Comparison of ENCODE assay signal across 13 cellular contexts in genomic region chr2:167964650-167965404, GRCh38.
DNase-seq lines count a peak whose midpoint lies in the region; ATAC-seq, FAIRE-seq and TF ChIP-seq lines count a peak whose summit lies in the region.
"Had no signal": no experiment of that assay in that cellular context is flagged by ENCODE, and none has a peak within 500 bp of the region (broad histone marks: within the 10 kb centered on the region; RNA-seq: fewer than 3 reads in every experiment).

No MANE protein-coding gene starts in this region.

- no peak overlapping the region for H3K9ac ChIP-seq in SK-N-SH

- H3K4me1 ChIP-seq in A549, result no peaks in the 10 kb centered on the region
- H3K4me1 ChIP-seq in SK-N-SH (ENCODE audit: control insufficient read depth in 1 of 2, insufficient read depth in 2 of 2, low read depth in 1 of 2, low read length in 1 of 2), result peaks cover 0 to 26% of the 10 kb centered on the region in 2 experiments; a peak in 2 of 4 replicates
- H3K4me1 ChIP-seq in heart right ventricle, result peaks cover 0 to 6% (median 0%) of the 10 kb centered on the region in 9 donors
- H3K4me1 ChIP-seq in small intestine (ENCODE audit: control insufficient read depth in 2 of 2, insufficient read depth in 1 of 2, low read depth in 1 of 2, low read length in 1 of 2), result no peaks in the 10 kb centered on the region

- H3K4me2 ChIP-seq in A549 (no peak overlapping the region), SK-N-SH (no peak overlapping the region)

- H3K9me2 ChIP-seq in SK-N-SH, result no peaks in the 10 kb centered on the region

- no peak for TF ChIP-seq EP300 in A549 (IDR thresholded peaks at IDR 0.05)
- TF ChIP-seq EP300 in SK-N-SH (IDR thresholded peaks at IDR 0.05; ENCODE audit: borderline replicate concordance in 1 of 2, low read depth in 1 of 2, low read length in 1 of 2), result no peak

- H3K27ac ChIP-seq in A549, result no peak overlapping the region
- H3K27ac ChIP-seq in SK-N-SH (ENCODE audit: low read depth in 2 of 2, low read length in 1 of 2), result peak overlapping the region in 1 of 2 experiments; percentile 62; a peak in 2 of 4 replicates
- no peak overlapping the region for H3K27ac ChIP-seq in heart right ventricle
- H3K27ac ChIP-seq in small intestine (ENCODE audit: low read depth in 1 of 2, low read length in 1 of 2), result no peak overlapping the region
- H3K27ac ChIP-seq: gastroesophageal sphincter had no signal

- no peak for FAIRE-seq in A549 (lab: Jason Lieb, UNC)
- FAIRE-seq in small intestine (lab: Jason Lieb, UNC), result no peak

- TF ChIP-seq CTCF in A549 (IDR thresholded peaks at IDR 0.05) (peak; percentile 42), SK-N-SH (IDR thresholded peaks at IDR 0.05) (peak; percentile 59), heart right ventricle (IDR thresholded peaks at IDR 0.05) (peak in 5 of 9 donors; percentile 26 to 45 (median 29))

- H3K4me3 ChIP-seq in A549, result no peak overlapping the region
- no peak overlapping the region for H3K4me3 ChIP-seq in SK-N-SH (ENCODE audit: low read depth in 2 of 2, low read length in 1 of 2)
- H3K4me3 ChIP-seq in heart right ventricle, result no peak overlapping the region
- no peak overlapping the region for H3K4me3 ChIP-seq in small intestine (ENCODE audit: low read depth in 1 of 2, low read length in 2 of 2)
- H3K4me3 ChIP-seq: gastroesophageal sphincter had no signal

- TF ChIP-seq RAD21 in A549 (conservative IDR thresholded peaks at IDR 0.05 in 1 of 2, IDR thresholded peaks at IDR 0.05 in 1 of 2) (peak; percentile 29 to 34; a peak in 3 of 5 replicates), SK-N-SH (IDR thresholded peaks at IDR 0.05; ENCODE audit: low read length) (peak; percentile 74)

- H3F3A ChIP-seq in SK-N-SH (replicated peaks; ENCODE audit: insufficient read depth), result no peaks in the 10 kb centered on the region

- DNase-seq in A549 (ENCODE audit: low read depth in 1 of 2, low spot score in 1 of 2) (no peak), SK-N-SH (peak; percentile 22), heart right ventricle (no peak), small intestine (no peak), NOMO-1 (lab: John Stamatoyannopoulos, UW; ENCODE audit: unreplicated experiment in 2 of 2) (no peak)
- DNase-seq in stimulated activated CD4-positive, alpha-beta T cell treated with anti-CD3 and anti-CD28 coated beads, Interleukin-2, amount 100 ng/mL, for 48 hours, result no peak
- DNase-seq in activated T-cell treated with anti-CD3 and anti-CD28 coated beads, Interleukin-2, amount 50 U/mL, for 48 hours, result no peak
- DNase-seq: activated naive CD4-positive, alpha-beta T cell treated with anti-CD3 and anti-CD28 coated beads, Interleukin-2, amount 50 U/mL, for 16 hours; DMS79; naive thymus-derived CD8-positive, alpha-beta T cell; NCI-H1694 treated with DMSO at 0.1 percent for 48 hours had no signal

- H3K79me2 ChIP-seq in SK-N-SH (ENCODE audit: insufficient read depth), result no peaks in the 10 kb centered on the region

- POLR2A ChIA-PET in A549 (lab: Yijun Ruan, JAX) (no interaction called here), SK-N-SH (lab: Yijun Ruan, JAX) (no interaction called here)

- WGBS in A549 (ENCODE audit: missing lambda C conversion rate), result 87% methylated on average over 5 of the region's 5 CpGs
- 88% methylated on average over 5 of the region's 5 CpGs for WGBS in SK-N-SH (ENCODE audit: low lambda C conversion rate)
- 66 to 75% methylated on average over 5 of the region's 5 CpGs for WGBS in heart right ventricle, 2 donors
- WGBS in small intestine, 3 donors, result 85 to 89% (median 88%) methylated on average over 5 of the region's 5 CpGs

- H4K20me1 ChIP-seq in SK-N-SH (ENCODE audit: insufficient read depth), result no peaks in the 10 kb centered on the region

- H3K36me3 ChIP-seq in SK-N-SH (replicated peaks in 1 of 2; ENCODE audit: control insufficient read depth in 1 of 2, insufficient read depth in 2 of 2, low read length in 1 of 2), result peaks cover 2 to 8% of the 10 kb centered on the region in 2 experiments
- peaks cover 0 to 23% (median 0%) of the 10 kb centered on the region in 9 donors for H3K36me3 ChIP-seq in heart right ventricle
- peaks cover 3 to 8% of the 10 kb centered on the region in 2 donors for H3K36me3 ChIP-seq in small intestine (ENCODE audit: control insufficient read depth in 2 of 2, insufficient read depth in 2 of 2, low read length in 2 of 2)

- no peaks in the 10 kb centered on the region for H3K27me3 ChIP-seq in SK-N-SH (ENCODE audit: insufficient read depth)
- H3K27me3 ChIP-seq in heart right ventricle, result no peaks in the 10 kb centered on the region
- no peaks in the 10 kb centered on the region for H3K27me3 ChIP-seq in small intestine (ENCODE audit: control insufficient read depth in 2 of 2, insufficient read depth in 2 of 2, low read length in 2 of 2)
- H3K27me3 ChIP-seq: gastroesophageal sphincter had no signal

- 0 out of 6 replicates have a peak, but pooled peaks of 1 of the 2 experiments have one; percentile 32 for ATAC-seq in A549
- ATAC-seq in GM18511 (IDR thresholded peaks at IDR 0.05; ENCODE audit: unreplicated experiment), result peak; percentile 51
- peak in 2 of 8 donors; percentile 24 to 52 for ATAC-seq in heart right ventricle
- ATAC-seq: gastroesophageal sphincter; naive thymus-derived CD8-positive, alpha-beta T cell had no signal

- intact Hi-C loops in heart right ventricle (cut with DNase I), result loop anchor here in 7 of 10 donors (2.0 to 10.0 kb wide), 3 partner anchors 150 to 154 kb away; no protein-coding TSS in a partner anchor

- no peak for TF ChIP-seq POLR2A in A549 (IDR thresholded peaks at IDR 0.05; ENCODE audit: low read length)

- no peaks in the 10 kb centered on the region for H3K9me3 ChIP-seq in A549
- H3K9me3 ChIP-seq in SK-N-SH, result no peaks in the 10 kb centered on the region
- no peaks in the 10 kb centered on the region for H3K9me3 ChIP-seq in heart right ventricle
- H3K9me3 ChIP-seq in small intestine (ENCODE audit: control insufficient read depth, low read depth), result no peaks in the 10 kb centered on the region
- H3K9me3 ChIP-seq: gastroesophageal sphincter had no signal

- CTCF ChIA-PET in A549 (lab: Yijun Ruan, JAX), result interaction anchor here (1.0 to 2.2 kb wide), 2 partner anchors 8 to 154 kb away, joined by 4 to 7 read pairs; no protein-coding TSS in a partner anchor
- CTCF ChIA-PET in SK-N-SH (lab: Yijun Ruan, JAX), result interaction anchor here (0.5 to 5.3 kb wide), 14 partner anchors 12 to 1424 kb away, joined by 3 to 60 read pairs (median 4); no protein-coding TSS in a partner anchor

- no peak overlapping the region for H2AFZ ChIP-seq in SK-N-SH (ENCODE audit: low read depth)

TF ChIP-seq in A549, 52 proteins besides CTCF, POLR2A, EP300 and RAD21:
- TF ChIP-seq HDAC2 (IDR thresholded peaks at IDR 0.05), result no peak
- peak; percentile 33; the same call in 1 of the 3 replicates for TF ChIP-seq SMC3 (IDR thresholded peaks at IDR 0.05)
- TF ChIP-seq RARB (CRISPR knock-in tag; IDR thresholded peaks at IDR 0.05), result no peak
- TF ChIP-seq EHMT2 (IDR thresholded peaks at IDR 0.05; ENCODE audit: low read depth), result no peak
- no peak for TF ChIP-seq ELK1 (IDR thresholded peaks at IDR 0.05; ENCODE audit: low read depth, low read length)
- no peak for TF ChIP-seq ESRRA (IDR thresholded peaks at IDR 0.05; ENCODE audit: borderline replicate concordance, low read length)

TF ChIP-seq in SK-N-SH, 30 proteins besides CTCF, POLR2A, EP300 and RAD21:
- TF ChIP-seq SIN3A (IDR thresholded peaks at IDR 0.05; ENCODE audit: borderline replicate concordance, low read depth, low read length) (no peak), FOXM1 (IDR thresholded peaks at IDR 0.05; ENCODE audit: low read depth) (no peak), SMC3 (IDR thresholded peaks at IDR 0.05; ENCODE audit: low read depth, low read length) (peak; percentile 56), ELF1 (IDR thresholded peaks at IDR 0.05) (no peak), POLR2AphosphoS5 (IDR thresholded peaks at IDR 0.05; ENCODE audit: low read depth, low read length) (no peak)

Comparison
In these comparisons a context has a peak if more than half of its experiments do, and no peak if none do; other contexts are left out.
1. Of the 12 proteins assayed by ChIP-seq in both A549 and SK-N-SH: peak only in A549: none; only in SK-N-SH: none; in both: CTCF, RAD21 and SMC3; in neither: 9.